ENCODE assay signal across 1 cellular context in genomic region chr9:35675732-35676392, GRCh38.
A peak's percentile ranks its signal among the peaks of the same experiment; 100 is the strongest.
TF ChIP-seq lines count a peak whose summit lies in the region.

No MANE protein-coding gene starts in this region.

TF ChIP-seq in GM12878, 131 proteins besides CTCF, POLR2A, EP300 and RAD21:
- TF ChIP-seq SRF (IDR thresholded peaks at IDR 0.05; ENCODE audit: low read depth in 2 of 2, low read length in 2 of 2): no peak
- no peak for TF ChIP-seq IRF5 (IDR thresholded peaks at IDR 0.05; ENCODE audit: borderline replicate concordance)
- 0 out of 2 replicates have a peak, but pooled peaks have one; percentile 16 for TF ChIP-seq DPF2 (IDR thresholded peaks at IDR 0.05)
- peak; percentile 28; the same call in 1 of the 2 replicates for TF ChIP-seq NRF1 (conservative IDR thresholded peaks at IDR 0.05; ENCODE audit: low read depth, low read length)
- TF ChIP-seq YY1 (IDR thresholded peaks at IDR 0.05; ENCODE audit: low read depth, low read length): peak; percentile 55
- TF ChIP-seq IKZF1 (conservative IDR thresholded peaks at IDR 0.05): 0 out of 2 replicates have a peak, but pooled peaks have one; percentile 32
- no peak for TF ChIP-seq MTA3 (IDR thresholded peaks at IDR 0.05; ENCODE audit: borderline replicate concordance, low read length)
- no peak for TF ChIP-seq CBX3 (IDR thresholded peaks at IDR 0.05; ENCODE audit: borderline replicate concordance, low read depth)
- no peak for TF ChIP-seq EZH2 (IDR thresholded peaks at IDR 0.05; ENCODE audit: borderline replicate concordance, control insufficient read depth, low read depth, low read length)
